Comparison of ENCODE assay signal across 8 cellular contexts in genomic region chr6:148440877-148441453, GRCh38.
DNase-seq lines count a peak whose midpoint lies in the region; ATAC-seq and TF ChIP-seq lines count a peak whose summit lies in the region.

No MANE protein-coding gene starts in this region.

- no peaks in the 10 kb centered on the region for H3F3A ChIP-seq in Loucy (ENCODE audit: low read depth)

- H3K4me1 ChIP-seq in Loucy (ENCODE audit: insufficient read depth, low read length, poor library complexity, severe bottlenecking) = peaks cover 8% of the 10 kb centered on the region
- peaks cover 4% of the 10 kb centered on the region for H3K4me1 ChIP-seq in mesendoderm (ENCODE audit: control insufficient read depth, low read depth, low read length)

- TF ChIP-seq CTCF in Loucy (conservative IDR thresholded peaks at IDR 0.05; ENCODE audit: low read length) (no peak), chondrocyte (IDR thresholded peaks at IDR 0.05) (no peak)

- H3K27me3 Mint-ChIP-seq in chondrocyte (ENCODE audit: low read depth) = no peaks in the 10 kb centered on the region

- H2AFZ ChIP-seq in Loucy (ENCODE audit: low read length) = peak overlapping the region; percentile 16; the same call in 1 of the 2 replicates

- peak overlapping the region; percentile 26 for H4K5ac ChIP-seq in mesendoderm (ENCODE audit: low read length)

- H3K79me1 ChIP-seq in mesendoderm (ENCODE audit: low read length) = no peaks in the 10 kb centered on the region

- H3K23ac ChIP-seq in mesendoderm (ENCODE audit: low read length) = no peak overlapping the region

- H3K79me2 ChIP-seq in Loucy (ENCODE audit: insufficient read depth, low read length) (no peaks in the 10 kb centered on the region), mesendoderm (ENCODE audit: control insufficient read depth, insufficient read depth, low read length) (no peaks in the 10 kb centered on the region)

- no peak overlapping the region for H3K27ac ChIP-seq in mesendoderm (ENCODE audit: low read depth, low read length)

- no peaks in the 10 kb centered on the region for H4K20me1 ChIP-seq in Loucy (ENCODE audit: insufficient read depth, low read length, poor library complexity, severe bottlenecking)

- H2BK120ac ChIP-seq in mesendoderm (ENCODE audit: low read depth, low read length) = no peak overlapping the region

- H3K9ac ChIP-seq in Loucy (ENCODE audit: low read depth, low read length, poor library complexity, severe bottlenecking) (no peak overlapping the region), mesendoderm (ENCODE audit: low read length) (no peak overlapping the region)

- H3K4me2 ChIP-seq in Loucy (ENCODE audit: low read depth, low read length, poor library complexity, severe bottlenecking) (no peak overlapping the region), mesendoderm (ENCODE audit: low read length) (no peak overlapping the region)

- peak overlapping the region; percentile 90 for H3K27ac Mint-ChIP-seq in chondrocyte (ENCODE audit: unreplicated experiment)

- H3K4me1 Mint-ChIP-seq in chondrocyte (ENCODE audit: low read depth) = peaks cover 59% of the 10 kb centered on the region

- no peak overlapping the region for H3K4ac ChIP-seq in mesendoderm (ENCODE audit: low read depth, low read length)

- H2BK5ac ChIP-seq in mesendoderm (ENCODE audit: low read length) = no peak overlapping the region

- no peak overlapping the region for H2AK5ac ChIP-seq in mesendoderm (ENCODE audit: low read length)

- H3K18ac ChIP-seq in mesendoderm (ENCODE audit: low read length) = no peak overlapping the region

- no peaks in the 10 kb centered on the region for H3K9me2 ChIP-seq in Loucy (replicated peaks; ENCODE audit: low read depth, low read length)

- no peaks in the 10 kb centered on the region for H3K9me3 ChIP-seq in Loucy (ENCODE audit: insufficient read depth, low read depth, low read length)

- WGBS in mesendoderm (ENCODE audit: extremely low coverage, insufficient coverage, low lambda C conversion rate) = no CpG with 5 or more reads among the region's 9 CpGs

- H3K27me3 ChIP-seq in Loucy (ENCODE audit: insufficient read depth, low read length, poor library complexity, severe bottlenecking) (no peaks in the 10 kb centered on the region), mesendoderm (ENCODE audit: insufficient read depth, low read length, poor library complexity) (no peaks in the 10 kb centered on the region)

- ATAC-seq in HG03045 (IDR thresholded peaks at IDR 0.05; ENCODE audit: unreplicated experiment) (no peak), GM18511 (IDR thresholded peaks at IDR 0.05; ENCODE audit: unreplicated experiment) (no peak), GM19455 (IDR thresholded peaks at IDR 0.05; ENCODE audit: unreplicated experiment) (no peak)

- DNase-seq in AG08396 (ENCODE audit: low spot score) (peak; percentile 80), chondrocyte (ENCODE audit: low spot score) (no peak), mesendoderm (peak; percentile 48), SKM-1 (lab: John Stamatoyannopoulos, UW; ENCODE audit: unreplicated experiment) (no peak)

- H3K9me3 Mint-ChIP-seq in chondrocyte (ENCODE audit: low read depth) = no peaks in the 10 kb centered on the region

- H3K56ac ChIP-seq in mesendoderm (ENCODE audit: low read length) = no peak overlapping the region

- H3K4me3 ChIP-seq in Loucy (ENCODE audit: low read length, poor library complexity, severe bottlenecking) = no peak overlapping the region
- no peak overlapping the region for H3K4me3 ChIP-seq in mesendoderm (ENCODE audit: low read length)

- peak overlapping the region; percentile 3 for H3K4me3 Mint-ChIP-seq in chondrocyte (ENCODE audit: unreplicated experiment)

- H3K36me3 ChIP-seq in Loucy (ENCODE audit: insufficient read depth, low read length) = no peaks in the 10 kb centered on the region
- H3K36me3 ChIP-seq in mesendoderm (ENCODE audit: control insufficient read depth, insufficient read depth, low read length) = no peaks in the 10 kb centered on the region

- H2BK15ac ChIP-seq in mesendoderm (replicated peaks; ENCODE audit: low read depth) = no peak overlapping the region

- no peaks in the 10 kb centered on the region for H3K36me3 Mint-ChIP-seq in chondrocyte (ENCODE audit: low read depth)

- H4K8ac ChIP-seq in mesendoderm (ENCODE audit: low read depth, low read length) = no peak overlapping the region

Comparison
In these comparisons a context has a peak if more than half of its experiments do, and no peak if none do; other contexts are left out.
1. DNase-seq: peak in AG08396 (single experiment) and mesendoderm (single experiment); none in chondrocyte (single experiment) and SKM-1 (single experiment).